Comparison of ENCODE assay signal across 18 cellular contexts in genomic region chr7:155956977-155957376, GRCh38.
DNase-seq lines count a peak whose midpoint lies in the region; ATAC-seq, FAIRE-seq and TF ChIP-seq lines count a peak whose summit lies in the region.
"Had no signal": no experiment of that assay in that cellular context is flagged by ENCODE, and none has a peak within 500 bp of the region (broad histone marks: within the 10 kb centered on the region; RNA-seq: fewer than 3 reads in every experiment).

No MANE protein-coding gene starts in this region.

- H3K4me1 Mint-ChIP-seq in endodermal cell, result peaks cover 6% of the 10 kb centered on the region
- H3K4me1 Mint-ChIP-seq: B cell, GM23338 had no signal

- H3K27ac ChIP-seq in HepG2 (ENCODE audit: extremely low read length, insufficient read depth, low read length), result no peak overlapping the region
- no peak overlapping the region for H3K27ac ChIP-seq in right lobe of liver
- no peak overlapping the region for H3K27ac ChIP-seq in endodermal cell (ENCODE audit: low read depth, low read length)
- no peak overlapping the region for H3K27ac ChIP-seq in sigmoid colon
- H3K27ac ChIP-seq: BLaER1, C4-2B had no signal

- H3K27me3 ChIP-seq in HepG2 (ENCODE audit: control insufficient read depth in 1 of 2, insufficient read depth in 2 of 2, low read length in 2 of 2), result no peaks in the 10 kb centered on the region; a peak in 1 of 5 replicates
- H3K27me3 ChIP-seq in right lobe of liver, result no peaks in the 10 kb centered on the region
- peaks cover 17% of the 10 kb centered on the region for H3K27me3 ChIP-seq in endodermal cell (ENCODE audit: control insufficient read depth, insufficient read depth, low read length, poor library complexity, severe bottlenecking)
- peaks cover 0 to 5% (median 0%) of the 10 kb centered on the region in 3 donors for H3K27me3 ChIP-seq in sigmoid colon
- H3K27me3 ChIP-seq: BLaER1 had no signal

- in situ Hi-C loops in HepG2 (cut with HindIII; ENCODE audit: extremely low pct_ligation_motif_present, low pct_unique_long_range_greater_than_20kb), result no loop called here

- no peak for TF ChIP-seq POLR2A in HepG2 (IDR thresholded peaks at IDR 0.05; ENCODE audit: insufficient read depth in 1 of 2, low read depth in 2 of 2, low read length in 2 of 2)
- no peak for TF ChIP-seq POLR2A in right lobe of liver (IDR thresholded peaks at IDR 0.05)
- no peak for TF ChIP-seq POLR2A in sigmoid colon (IDR thresholded peaks at IDR 0.05)

- no peaks in the 10 kb centered on the region for H3K9me3 ChIP-seq in HepG2 (ENCODE audit: low read length)
- no peaks in the 10 kb centered on the region for H3K9me3 ChIP-seq in right lobe of liver
- H3K9me3 ChIP-seq in endodermal cell (ENCODE audit: control insufficient read depth, low read length), result no peaks in the 10 kb centered on the region
- H3K9me3 ChIP-seq in sigmoid colon, result no peaks in the 10 kb centered on the region
- H3K9me3 ChIP-seq: BLaER1 had no signal

- H4K20me1 ChIP-seq in HepG2 (ENCODE audit: insufficient read depth, low read length), result no peaks in the 10 kb centered on the region

- H3K27ac Mint-ChIP-seq in endodermal cell, result no peak overlapping the region
- H3K27ac Mint-ChIP-seq: B cell; CD4-positive, CD25-positive, alpha-beta regulatory T cell; CD8-positive, alpha-beta T cell; GM23338; H9 had no signal

- H3K4me1 ChIP-seq in HepG2 (ENCODE audit: insufficient read depth, low read length), result peaks cover 52% of the 10 kb centered on the region
- peaks cover 0 to 5% (median 2%) of the 10 kb centered on the region in 4 donors for H3K4me1 ChIP-seq in right lobe of liver
- no peaks in the 10 kb centered on the region for H3K4me1 ChIP-seq in endodermal cell (ENCODE audit: control insufficient read depth, insufficient read depth, low read length)
- no peaks in the 10 kb centered on the region for H3K4me1 ChIP-seq in sigmoid colon

- H3K4me3 ChIP-seq in HepG2 (replicated peaks in 1 of 3; ENCODE audit: insufficient read depth in 1 of 3, low read depth in 2 of 3, low read length in 3 of 3), result no peak overlapping the region
- no peak overlapping the region for H3K4me3 ChIP-seq in right lobe of liver
- no peak overlapping the region for H3K4me3 ChIP-seq in endodermal cell (ENCODE audit: low read length)
- no peak overlapping the region for H3K4me3 ChIP-seq in sigmoid colon
- H3K4me3 ChIP-seq: BLaER1, GM23338 had no signal

- no peak overlapping the region for H3K4me3 Mint-ChIP-seq in endodermal cell
- H3K4me3 Mint-ChIP-seq: B cell; CD4-positive, CD25-positive, alpha-beta regulatory T cell; CD8-positive, alpha-beta T cell; GM23338; H9 had no signal

- intact Hi-C loops in HepG2 (cut with micrococcal nuclease; ENCODE audit: unreplicated experiment), result no loop called here
- intact Hi-C loops in right lobe of liver (cut with DNase I), result no loop called here
- intact Hi-C loops in sigmoid colon (cut with DNase I), result no loop called here

- no peak overlapping the region for H3K4me2 ChIP-seq in HepG2 (ENCODE audit: low read depth, low read length)
- H3K4me2 ChIP-seq: BLaER1, GM23338 had no signal

- H2AFZ ChIP-seq in HepG2 (ENCODE audit: low read length), result no peak overlapping the region
- H2AFZ ChIP-seq: GM23338 had no signal

- POLR2A ChIA-PET in HepG2 (lab: Yijun Ruan, JAX), result no interaction called here

- no peak for DNase-seq in HepG2 (ENCODE audit: low spot score)
- no peak for DNase-seq in right lobe of liver
- peak; percentile 13 for DNase-seq in endodermal cell
- peak; percentile 36 for DNase-seq in sigmoid colon
- DNase-seq in D721Med (ENCODE audit: insufficient read length, low spot score), result no peak
- DNase-seq in COLO829 (ENCODE audit: low spot score), result no peak
- DNase-seq: CD4-positive, CD25-positive, alpha-beta regulatory T cell; CD8-positive, alpha-beta T cell; DMS53; DMS79 treated with DMSO at 0.1 percent for 48 hours; GF-D8; H9 had no signal

- FAIRE-seq in HepG2 (lab: Jason Lieb, UNC) (no peak), D721Med (lab: Jason Lieb, UNC) (no peak)
- FAIRE-seq: GM18507 had no signal

- peaks cover 7% of the 10 kb centered on the region for H3K27me3 Mint-ChIP-seq in endodermal cell (ENCODE audit: insufficient read depth)
- H3K27me3 Mint-ChIP-seq: B cell; CD4-positive, CD25-positive, alpha-beta regulatory T cell had no signal

- no peaks in the 10 kb centered on the region for H3K9me3 Mint-ChIP-seq in endodermal cell
- H3K9me3 Mint-ChIP-seq: CD4-positive, CD25-positive, alpha-beta regulatory T cell; CD8-positive, alpha-beta T cell; GM23338; H9 had no signal

- H3K36me3 Mint-ChIP-seq in endodermal cell (ENCODE audit: low read depth), result no peaks in the 10 kb centered on the region
- H3K36me3 Mint-ChIP-seq: CD4-positive, CD25-positive, alpha-beta regulatory T cell; CD8-positive, alpha-beta T cell had no signal

- no peak for TF ChIP-seq RAD21 in HepG2 (CRISPR knock-in tag; IDR thresholded peaks at IDR 0.05)

- H3K36me3 ChIP-seq in HepG2 (replicated peaks in 1 of 2; ENCODE audit: control insufficient read depth in 1 of 2, insufficient read depth in 2 of 2, low read length in 2 of 2) (no peaks in the 10 kb centered on the region), right lobe of liver (no peaks in the 10 kb centered on the region), endodermal cell (ENCODE audit: control insufficient read depth, insufficient read depth, low read length) (no peaks in the 10 kb centered on the region), sigmoid colon (no peaks in the 10 kb centered on the region)
- H3K36me3 ChIP-seq: BLaER1 had no signal

- ATAC-seq in HepG2, result no peak
- no peak for ATAC-seq in right lobe of liver
- ATAC-seq: CD8-positive, alpha-beta T cell; GM23338; HCT116 had no signal

- H3K9ac ChIP-seq in HepG2 (ENCODE audit: insufficient read depth, low read depth, low read length) (no peak overlapping the region), endodermal cell (ENCODE audit: extremely low read depth, low read length, poor library complexity, severe bottlenecking) (no peak overlapping the region)
- H3K9ac ChIP-seq: BLaER1 had no signal

- TF ChIP-seq CTCF in HepG2 (CRISPR knock-in tag; IDR thresholded peaks at IDR 0.05), result no peak
- no peak for TF ChIP-seq CTCF in right lobe of liver (IDR thresholded peaks at IDR 0.05)
- no peak for TF ChIP-seq CTCF in endodermal cell (conservative IDR thresholded peaks at IDR 0.05)
- no peak for TF ChIP-seq CTCF in sigmoid colon (IDR thresholded peaks at IDR 0.05)
- TF ChIP-seq CTCF in D721Med (IDR thresholded peaks at IDR 0.05; ENCODE audit: insufficient read depth, missing control alignments), result no peak

- BruUV-seq in HepG2 (replicated peaks; lab: Mats Ljungman, UMichigan), result no TSS peak

- TF ChIP-seq EP300 in HepG2 (IDR thresholded peaks at IDR 0.05; ENCODE audit: low read depth in 2 of 2, low read length in 2 of 2) (no peak), HepG2 (CRISPR knock-in tag; IDR thresholded peaks at IDR 0.05; ENCODE audit: borderline replicate concordance) (no peak), sigmoid colon (IDR thresholded peaks at IDR 0.05) (no peak)

- peaks cover 2% of the 10 kb centered on the region for H3K79me2 ChIP-seq in HepG2 (ENCODE audit: insufficient read depth, low read length)

- CTCF ChIA-PET in HepG2 (lab: Yijun Ruan, JAX; ENCODE audit: low intra/inter-chr PET ratio, low total read pairs), result no interaction called here

- WGBS in HepG2 (ENCODE audit: low lambda C conversion rate), result 48% methylated on average over 10 of the region's 12 CpGs
- WGBS in right lobe of liver (ENCODE audit: insufficient coverage, low coverage, low lambda C conversion rate, missing lambda C conversion rate), result 92% methylated on average over 5 of the region's 12 CpGs
- WGBS in endodermal cell (ENCODE audit: insufficient coverage in 1 of 2, insufficient read length in 1 of 2), 2 experiments, result 87 to 91% methylated on average over 11 to 12 of the region's 12 CpGs
- 83 to 86% methylated on average over 12 of the region's 12 CpGs for WGBS in sigmoid colon, 2 donors

TF ChIP-seq in HepG2, 621 proteins besides CTCF, POLR2A, EP300 and RAD21:
- TF ChIP-seq AGO2 (optimal IDR thresholded peaks at IDR 0.05; ENCODE audit: low read depth, low read length), result peak; percentile 30
- no peak for TF ChIP-seq ZNF414 (CRISPR knock-in tag; IDR thresholded peaks at IDR 0.05)

Comparison
In these comparisons a context has a peak if more than half of its experiments do, and no peak if none do; other contexts are left out.
1. DNase-seq: peak in endodermal cell (single experiment) and sigmoid colon (single experiment); none in HepG2 (single experiment), right lobe of liver (0 of 3), D721Med (single experiment) and COLO829 (single experiment).